ENCODE assay signal across 1 cellular context in genomic region chr18:9823805-9824473, GRCh38.
TF ChIP-seq lines count a peak whose summit lies in the region.

No MANE protein-coding gene starts in this region.

TF ChIP-seq in K562, 482 proteins besides CTCF, POLR2A, EP300 and RAD21 (continued from another document and continues in another):
- no peak for TF ChIP-seq FOXK1 (CRISPR knock-in tag; IDR thresholded peaks at IDR 0.05; ENCODE audit: borderline replicate concordance)
- TF ChIP-seq MITF (IDR thresholded peaks at IDR 0.05): no peak
- TF ChIP-seq HDAC1 (IDR thresholded peaks at IDR 0.05): peak in 1 of 2 experiments; percentile 85; a peak in 2 of 4 replicates
- no peak for TF ChIP-seq PHTF2 (CRISPR knock-in tag; IDR thresholded peaks at IDR 0.05)
- no peak for TF ChIP-seq HSF4 (CRISPR knock-in tag; IDR thresholded peaks at IDR 0.05; ENCODE audit: borderline replicate concordance)
- no peak for TF ChIP-seq CCNT2 (IDR thresholded peaks at IDR 0.05; ENCODE audit: borderline replicate concordance, extremely low read depth, insufficient read length, low read depth, low read length)
- no peak for TF ChIP-seq NUFIP1 (IDR thresholded peaks at IDR 0.05; ENCODE audit: partially characterized antibody)
- no peak for TF ChIP-seq FOXP1 (CRISPR knock-in tag; IDR thresholded peaks at IDR 0.05)
- TF ChIP-seq STAG1 (CRISPR knock-in tag; IDR thresholded peaks at IDR 0.05; ENCODE audit: borderline replicate concordance): no peak
- TF ChIP-seq LARP7 (IDR thresholded peaks at IDR 0.05): peak; percentile 93
- TF ChIP-seq FOXP4 (CRISPR knock-in tag; IDR thresholded peaks at IDR 0.05; ENCODE audit: borderline replicate concordance): 0 out of 2 replicates have a peak, but pooled peaks have one; percentile 58
- TF ChIP-seq SMARCA5 (IDR thresholded peaks at IDR 0.05): peak; percentile 86
- TF ChIP-seq ELF1 (tag; IDR thresholded peaks at IDR 0.05): no peak
- no peak for TF ChIP-seq RBM17 (IDR thresholded peaks at IDR 0.05; ENCODE audit: borderline replicate concordance, low read depth, low read length)
- no peak for TF ChIP-seq MAZ (CRISPR knock-in tag; conservative IDR thresholded peaks at IDR 0.05 in 1 of 2, IDR thresholded peaks at IDR 0.05 in 1 of 2)
- TF ChIP-seq ESRRB (CRISPR knock-in tag; IDR thresholded peaks at IDR 0.05; ENCODE audit: borderline replicate concordance): no peak
- no peak for TF ChIP-seq VEZF1 (CRISPR knock-in tag; IDR thresholded peaks at IDR 0.05)
- TF ChIP-seq ZNF282 (CRISPR knock-in tag; IDR thresholded peaks at IDR 0.05): no peak
- TF ChIP-seq ZC3H11A (IDR thresholded peaks at IDR 0.05; ENCODE audit: low read depth, low read length): no peak
- TF ChIP-seq HIVEP1 (CRISPR knock-in tag; IDR thresholded peaks at IDR 0.05): no peak
- TF ChIP-seq KLF6 (CRISPR knock-in tag; IDR thresholded peaks at IDR 0.05; ENCODE audit: borderline replicate concordance): no peak
- no peak for TF ChIP-seq ZBTB12 (CRISPR knock-in tag; IDR thresholded peaks at IDR 0.05)
- TF ChIP-seq MTA3 (IDR thresholded peaks at IDR 0.05; ENCODE audit: borderline replicate concordance): no peak
- peak; percentile 68; the same call in 1 of the 2 replicates for TF ChIP-seq MEF2D (tag; conservative IDR thresholded peaks at IDR 0.05; ENCODE audit: low read depth)
- TF ChIP-seq POU5F1 (IDR thresholded peaks at IDR 0.05; ENCODE audit: borderline replicate concordance, low read depth, low read length, partially characterized antibody): no peak
- peak; percentile 69 for TF ChIP-seq ZBTB5 (IDR thresholded peaks at IDR 0.05)
- TF ChIP-seq SIN3A (IDR thresholded peaks at IDR 0.05; ENCODE audit: borderline replicate concordance in 2 of 2, control insufficient read depth in 1 of 2, low read depth in 2 of 2, low read length in 2 of 2): no peak
- TF ChIP-seq AFF4 (CRISPR knock-in tag; IDR thresholded peaks at IDR 0.05): no peak
- no peak for TF ChIP-seq ZNF699 (CRISPR knock-in tag; IDR thresholded peaks at IDR 0.05; ENCODE audit: insufficient replicate concordance)
- TF ChIP-seq HDAC8 (tag; IDR thresholded peaks at IDR 0.05): no peak
- no peak for TF ChIP-seq MXD1 (CRISPR knock-in tag; IDR thresholded peaks at IDR 0.05; ENCODE audit: borderline replicate concordance, poor library complexity, severe bottlenecking)
- no peak for TF ChIP-seq PTTG1 (tag; IDR thresholded peaks at IDR 0.05; ENCODE audit: low read depth)
- peak; percentile 90 for TF ChIP-seq FOXJ2 (tag; IDR thresholded peaks at IDR 0.05)
- TF ChIP-seq CREB3L1 (IDR thresholded peaks at IDR 0.05; ENCODE audit: borderline replicate concordance, low read depth): no peak
- TF ChIP-seq TCF15 (CRISPR knock-in tag; IDR thresholded peaks at IDR 0.05): no peak
- no peak for TF ChIP-seq CTBP1 (IDR thresholded peaks at IDR 0.05; ENCODE audit: borderline replicate concordance)
- TF ChIP-seq RBM34 (IDR thresholded peaks at IDR 0.05; ENCODE audit: borderline replicate concordance, insufficient read depth, low read length): no peak
- no peak for TF ChIP-seq ZNF780A (CRISPR knock-in tag; IDR thresholded peaks at IDR 0.05)
- TF ChIP-seq TRIM24 (IDR thresholded peaks at IDR 0.05): peak; percentile 46 to 53; a peak in 3 of 4 replicates
- TF ChIP-seq TEAD4 (IDR thresholded peaks at IDR 0.05; ENCODE audit: low read length): peak; percentile 48; the same call in 1 of the 2 replicates
- TF ChIP-seq TEAD4 (CRISPR knock-in tag; IDR thresholded peaks at IDR 0.05; ENCODE audit: borderline replicate concordance): no peak
- no peak for TF ChIP-seq SMAD1 (IDR thresholded peaks at IDR 0.05; ENCODE audit: low read depth, low read length, partially characterized antibody)
- TF ChIP-seq GABPA (tag; conservative IDR thresholded peaks at IDR 0.05; ENCODE audit: low read depth): no peak
- peak; percentile 90 for TF ChIP-seq ARHGAP35 (IDR thresholded peaks at IDR 0.05; ENCODE audit: partially characterized antibody)
- peak; percentile 63; the same call in 1 of the 2 replicates for TF ChIP-seq MIER1 (IDR thresholded peaks at IDR 0.05; ENCODE audit: low read depth)
- no peak for TF ChIP-seq SIRT6 (IDR thresholded peaks at IDR 0.05; ENCODE audit: low read depth, low read length)
- no peak for TF ChIP-seq EGR1 (conservative IDR thresholded peaks at IDR 0.05)
- no peak for TF ChIP-seq JUN (IDR thresholded peaks at IDR 0.05; ENCODE audit: borderline replicate concordance, low read depth, low read length)
- no peak for TF ChIP-seq JUN (CRISPR knock-in tag; IDR thresholded peaks at IDR 0.05; ENCODE audit: borderline replicate concordance)
- TF ChIP-seq MAX (CRISPR knock-in tag; IDR thresholded peaks at IDR 0.05): no peak
- TF ChIP-seq SNRNP70 (optimal IDR thresholded peaks at IDR 0.05; ENCODE audit: low read depth, low read length): no peak
- TF ChIP-seq ELK3 (CRISPR knock-in tag; IDR thresholded peaks at IDR 0.05): no peak
- TF ChIP-seq ASH1L (IDR thresholded peaks at IDR 0.05; ENCODE audit: borderline replicate concordance, low read depth, partially characterized antibody): peak; percentile 52
- no peak for TF ChIP-seq POLR2H (tag; IDR thresholded peaks at IDR 0.05; ENCODE audit: low read depth)
- TF ChIP-seq ARNT (IDR thresholded peaks at IDR 0.05): 0 out of 4 replicates have a peak, but pooled peaks of 1 of the 2 experiments have one; percentile 36
- peak; percentile 56; the same call in 1 of the 2 replicates for TF ChIP-seq DNMT1 (IDR thresholded peaks at IDR 0.05)
